34 cellular contexts compared by ENCODE assay signal in genomic region chr16:17866991-17867390, GRCh38.
"Had no signal": no experiment of that assay in that cellular context is flagged by ENCODE, and none has a peak within 500 bp of the region (broad histone marks: within the 10 kb centered on the region; RNA-seq: fewer than 3 reads in every experiment).

No MANE protein-coding gene starts in this region.

- H3K4me3 ChIP-seq: ascending aorta, breast epithelium, cardiac muscle cell, colonic mucosa, esophagus squamous epithelium, gastroesophageal sphincter had no signal

- H3K27ac ChIP-seq: ascending aorta, breast epithelium, cardiac muscle cell, colonic mucosa, epithelial cell of prostate, esophagus squamous epithelium, gastroesophageal sphincter, WERI-Rb-1 had no signal

- H3K27ac Mint-ChIP-seq: activated B cell treated with CpG ODN at 0.5 μM for 24 hours; activated CD4-positive, alpha-beta memory T cell treated with anti-CD3 and anti-CD28 coated beads for 36 hours; activated CD4-positive, alpha-beta T cell treated with anti-CD3 and anti-CD28 coated beads, Interleukin-2, amount 10 ng/mL, durations not matched to agents 24 days and 14 days; activated CD8-positive, alpha-beta memory T cell treated with anti-CD3 and anti-CD28 coated beads, Interleukin-2, amount 10 ng/mL, durations not matched to agents 7 days and 5 days; activated CD8-positive, alpha-beta T cell treated with anti-CD3 and anti-CD28 coated beads, Interleukin-2, amount 10 ng/mL, durations not matched to agents 7 days and 5 days; activated naive CD4-positive, alpha-beta T cell treated with anti-CD3 and anti-CD28 coated beads, Interleukin-2, amount 10 ng/mL, durations not matched to agents 7 days and 5 days; activated naive CD4-positive, alpha-beta T cell treated with anti-CD3 and anti-CD28 coated beads, Interleukin-2, amount 50 U/mL, for 72 hours; activated naive CD8-positive, alpha-beta T cell treated with anti-CD3 and anti-CD28 coated beads, Interleukin-2, amount 10 ng/mL, durations not matched to agents 7 days and 5 days; activated T-cell treated with anti-CD3 and anti-CD28 coated beads, Interleukin-2, amount 50 U/mL, for 24 hours; activated T-cell treated with anti-CD3 and anti-CD28 coated beads, Interleukin-2, amount 50 U/mL, for 72 hours; brain; T-cell; T-helper 1 cell treated with Interleukin-12 subunit alpha and Interleukin-12 subunit beta and Interleukin-4 antibody, amounts not matched to agents 30 μg/mL and 1 μg/mL, for 36 hours; T-helper 2 cell treated with Interferon-gamma antibody and Interleukin-4, amounts not matched to agents 5 μg/mL and 100 μg/mL, for 36 hours had no signal

- H3K9me3 ChIP-seq: ascending aorta, breast epithelium, colonic mucosa, esophagus squamous epithelium, gastroesophageal sphincter had no signal

- H3K36me3 ChIP-seq: ascending aorta, breast epithelium, cardiac muscle cell, colonic mucosa, esophagus squamous epithelium, gastroesophageal sphincter, WERI-Rb-1 had no signal

- H3K9me3 Mint-ChIP-seq: activated B cell treated with CpG ODN at 0.5 μM for 24 hours; activated CD4-positive, alpha-beta memory T cell treated with anti-CD3 and anti-CD28 coated beads for 36 hours; activated CD4-positive, alpha-beta T cell treated with anti-CD3 and anti-CD28 coated beads, Interleukin-2, amount 10 ng/mL, durations not matched to agents 24 days and 14 days; activated naive CD4-positive, alpha-beta T cell treated with anti-CD3 and anti-CD28 coated beads, Interleukin-2, amount 10 ng/mL, durations not matched to agents 7 days and 5 days; activated naive CD4-positive, alpha-beta T cell treated with anti-CD3 and anti-CD28 coated beads, Interleukin-2, amount 50 U/mL, for 72 hours; activated naive CD8-positive, alpha-beta T cell treated with anti-CD3 and anti-CD28 coated beads, Interleukin-2, amount 10 ng/mL, durations not matched to agents 7 days and 5 days; activated T-cell treated with anti-CD3 and anti-CD28 coated beads, Interleukin-2, amount 50 U/mL, for 24 hours; activated T-cell treated with anti-CD3 and anti-CD28 coated beads, Interleukin-2, amount 50 U/mL, for 72 hours; brain; T-helper 1 cell treated with Interleukin-12 subunit alpha and Interleukin-12 subunit beta and Interleukin-4 antibody, amounts not matched to agents 30 μg/mL and 1 μg/mL, for 36 hours; T-helper 2 cell treated with Interferon-gamma antibody and Interleukin-4, amounts not matched to agents 5 μg/mL and 100 μg/mL, for 36 hours had no signal

- H3K27me3 Mint-ChIP-seq: activated CD4-positive, alpha-beta memory T cell treated with anti-CD3 and anti-CD28 coated beads for 36 hours; activated CD4-positive, alpha-beta T cell treated with anti-CD3 and anti-CD28 coated beads, Interleukin-2, amount 10 ng/mL, durations not matched to agents 24 days and 14 days; activated CD8-positive, alpha-beta memory T cell treated with anti-CD3 and anti-CD28 coated beads, Interleukin-2, amount 10 ng/mL, durations not matched to agents 7 days and 5 days; activated naive CD4-positive, alpha-beta T cell treated with anti-CD3 and anti-CD28 coated beads, Interleukin-2, amount 10 ng/mL, durations not matched to agents 7 days and 5 days had no signal

- H3K27me3 ChIP-seq: ascending aorta, breast epithelium, cardiac muscle cell, colonic mucosa had no signal

- H3K4me1 ChIP-seq: ascending aorta, breast epithelium, colonic mucosa, esophagus squamous epithelium, gastroesophageal sphincter had no signal

- ATAC-seq: activated CD4-positive, CD25-positive, alpha-beta regulatory T cell treated with anti-CD3 and anti-CD28 coated beads, Interleukin-2, amount 50 U/mL, for 24 hours; activated CD8-positive, alpha-beta memory T cell treated with anti-CD3 and anti-CD28 coated beads, Interleukin-2, amount 10 ng/mL, durations not matched to agents 7 days and 5 days; activated CD8-positive, alpha-beta T cell treated with anti-CD3 and anti-CD28 coated beads, Interleukin-2, amount 10 ng/mL, durations not matched to agents 7 days and 5 days; activated naive CD4-positive, alpha-beta T cell treated with anti-CD3 and anti-CD28 coated beads, Interleukin-2, amount 50 U/mL, for 72 hours; activated T-cell treated with anti-CD3 and anti-CD28 coated beads, Interleukin-2, amount 50 U/mL, for 72 hours; gastroesophageal sphincter; T-cell had no signal

- H3K4me1 Mint-ChIP-seq: activated B cell treated with CpG ODN at 0.5 μM for 24 hours; activated CD4-positive, alpha-beta T cell treated with anti-CD3 and anti-CD28 coated beads, Interleukin-2, amount 10 ng/mL, durations not matched to agents 24 days and 14 days; activated CD8-positive, alpha-beta memory T cell treated with anti-CD3 and anti-CD28 coated beads, Interleukin-2, amount 10 ng/mL, durations not matched to agents 7 days and 5 days; activated naive CD4-positive, alpha-beta T cell treated with anti-CD3 and anti-CD28 coated beads, Interleukin-2, amount 10 ng/mL, durations not matched to agents 7 days and 5 days; activated naive CD8-positive, alpha-beta T cell treated with anti-CD3 and anti-CD28 coated beads, Interleukin-2, amount 10 ng/mL, durations not matched to agents 7 days and 5 days; brain; T-cell had no signal

- H3K36me3 Mint-ChIP-seq: activated CD4-positive, alpha-beta memory T cell treated with anti-CD3 and anti-CD28 coated beads for 36 hours; activated CD8-positive, alpha-beta memory T cell treated with anti-CD3 and anti-CD28 coated beads, Interleukin-2, amount 10 ng/mL, durations not matched to agents 7 days and 5 days; activated naive CD4-positive, alpha-beta T cell treated with anti-CD3 and anti-CD28 coated beads, Interleukin-2, amount 10 ng/mL, durations not matched to agents 7 days and 5 days; activated naive CD4-positive, alpha-beta T cell treated with anti-CD3 and anti-CD28 coated beads, Interleukin-2, amount 50 U/mL, for 72 hours; activated naive CD8-positive, alpha-beta T cell treated with anti-CD3 and anti-CD28 coated beads, Interleukin-2, amount 10 ng/mL, durations not matched to agents 7 days and 5 days; brain; T-cell had no signal

- H3K4me3 Mint-ChIP-seq: activated B cell treated with CpG ODN at 0.5 μM for 24 hours; activated CD4-positive, alpha-beta memory T cell treated with anti-CD3 and anti-CD28 coated beads for 36 hours; activated CD4-positive, alpha-beta T cell treated with anti-CD3 and anti-CD28 coated beads, Interleukin-2, amount 10 ng/mL, durations not matched to agents 24 days and 14 days; activated CD8-positive, alpha-beta memory T cell treated with anti-CD3 and anti-CD28 coated beads, Interleukin-2, amount 10 ng/mL, durations not matched to agents 7 days and 5 days; activated CD8-positive, alpha-beta T cell treated with anti-CD3 and anti-CD28 coated beads, Interleukin-2, amount 10 ng/mL, durations not matched to agents 7 days and 5 days; activated naive CD4-positive, alpha-beta T cell treated with anti-CD3 and anti-CD28 coated beads, Interleukin-2, amount 10 ng/mL, durations not matched to agents 7 days and 5 days; activated naive CD8-positive, alpha-beta T cell treated with anti-CD3 and anti-CD28 coated beads, Interleukin-2, amount 10 ng/mL, durations not matched to agents 7 days and 5 days; activated T-cell treated with anti-CD3 and anti-CD28 coated beads, Interleukin-2, amount 50 U/mL, for 24 hours; activated T-cell treated with anti-CD3 and anti-CD28 coated beads, Interleukin-2, amount 50 U/mL, for 72 hours; brain; T-cell; T-helper 1 cell treated with Interleukin-12 subunit alpha and Interleukin-12 subunit beta and Interleukin-4 antibody, amounts not matched to agents 30 μg/mL and 1 μg/mL, for 36 hours; T-helper 2 cell treated with Interferon-gamma antibody and Interleukin-4, amounts not matched to agents 5 μg/mL and 100 μg/mL, for 36 hours had no signal

- DNase-seq: activated B cell treated with CpG ODN at 0.5 μM for 24 hours; activated CD4-positive, alpha-beta memory T cell treated with anti-CD3 and anti-CD28 coated beads for 36 hours; activated CD4-positive, alpha-beta T cell treated with anti-CD3 and anti-CD28 coated beads, Interleukin-2, amount 10 ng/mL, durations not matched to agents 24 days and 14 days; activated CD8-positive, alpha-beta memory T cell treated with anti-CD3 and anti-CD28 coated beads, Interleukin-2, amount 10 ng/mL, durations not matched to agents 7 days and 5 days; activated CD8-positive, alpha-beta memory T cell treated with anti-CD3 and anti-CD28 coated beads, Interleukin-2, amount 50 U/mL, for 48 hours; activated CD8-positive, alpha-beta T cell treated with anti-CD3 and anti-CD28 coated beads, Interleukin-2, amount 10 ng/mL, durations not matched to agents 7 days and 5 days; activated gamma-delta T cell; activated naive CD4-positive, alpha-beta T cell; activated naive CD4-positive, alpha-beta T cell treated with anti-CD3 and anti-CD28 coated beads, Interleukin-2, amount 10 ng/mL, durations not matched to agents 7 days and 5 days; activated naive CD8-positive, alpha-beta T cell treated with anti-CD3 and anti-CD28 coated beads, Interleukin-2, amount 10 ng/mL, durations not matched to agents 7 days and 5 days; activated T-cell treated with anti-CD3 and anti-CD28 coated beads for 4 hours; activated T-cell treated with anti-CD3 and anti-CD28 coated beads, Interleukin-2, amount 50 U/mL, for 24 hours; activated T-cell treated with anti-CD3 and anti-CD28 coated beads, Interleukin-2, amount 50 U/mL, for 72 hours; central memory CD4-positive, alpha-beta T cell; cerebellar nuclear complex; colonic mucosa; effector CD8-positive, alpha-beta T cell; esophagus squamous epithelium; foreskin melanocyte; T-cell; T1000 had no signal

- FAIRE-seq: endometrium, endothelial cell of umbilical vein had no signal
